ENCODE assay signal across 1 cellular context in genomic region chr12:107660230-107660629, GRCh38.
TF ChIP-seq lines count a peak whose summit lies in the region.

No MANE protein-coding gene starts in this region.

TF ChIP-seq in GM23338, 12 proteins besides CTCF, POLR2A, EP300 and RAD21 (continued from another document):
- no peak for TF ChIP-seq ZNF462 (CRISPR knock-in tag; IDR thresholded peaks at IDR 0.05)
- no peak for TF ChIP-seq REST (IDR thresholded peaks at IDR 0.05; ENCODE audit: unreplicated experiment)
TF ChIP-seq in GM23338: peak in this region for 0.
